16 cellular contexts compared by ENCODE assay signal in genomic region chr4:153036931-153037330, GRCh38.
"Had no signal": no experiment of that assay in that cellular context is flagged by ENCODE, and none has a peak within 500 bp of the region (broad histone marks: within the 10 kb centered on the region; RNA-seq: fewer than 3 reads in every experiment).

No MANE protein-coding gene starts in this region.

- H3K4me1 Mint-ChIP-seq: activated T-helper 17 cell treated with anti-CD3 and anti-CD28 coated beads, Interleukin-2, amount 50 U/mL, for 72 hours; natural killer cell; stimulated activated naive B cell treated with anti-CD40 and anti-IgM and Interleukin-4, amounts not matched to agents 10 μg/mL and 1 μg/mL and 100 μg/mL, for 72 hours had no signal

- H3K36me3 Mint-ChIP-seq: natural killer cell had no signal

- H3K9me3 Mint-ChIP-seq: natural killer cell had no signal

- H3K4me3 Mint-ChIP-seq: activated T-helper 17 cell treated with anti-CD3 and anti-CD28 coated beads, Interleukin-2, amount 50 U/mL, for 72 hours; natural killer cell; stimulated activated naive B cell treated with anti-CD40 and anti-IgM and Interleukin-4, amounts not matched to agents 10 μg/mL and 1 μg/mL and 100 μg/mL, for 72 hours had no signal

- H3K4me1 ChIP-seq: psoas muscle, right lobe of liver had no signal

- H3K4me3 ChIP-seq: psoas muscle, right lobe of liver had no signal

- H3K27me3 ChIP-seq: brain microvascular endothelial cell, right lobe of liver had no signal

- H3K27ac Mint-ChIP-seq: activated T-helper 17 cell treated with anti-CD3 and anti-CD28 coated beads, Interleukin-2, amount 50 U/mL, for 72 hours; natural killer cell; stimulated activated naive B cell treated with anti-CD40 and anti-IgM and Interleukin-4, amounts not matched to agents 10 μg/mL and 1 μg/mL and 100 μg/mL, for 72 hours had no signal

- H3K36me3 ChIP-seq: brain microvascular endothelial cell, right lobe of liver had no signal

- DNase-seq: activated CD4-positive, alpha-beta T cell treated with anti-CD3 and anti-CD28 coated beads, Interleukin-2, amount 50 U/mL, for 1 hour; activated naive CD4-positive, alpha-beta T cell treated with anti-CD3 and anti-CD28 coated beads, Interleukin-2, amount 50 U/mL, for 16 hours; activated T-cell treated with anti-CD3 and anti-CD28 coated beads for 4 hours; amygdala; brain microvascular endothelial cell; glutamatergic neuron; left colon; natural killer cell; nucleus accumbens; psoas muscle; right lobe of liver; stimulated activated CD4-positive, alpha-beta T cell treated with anti-CD3 and anti-CD28 coated beads, Interleukin-2, amount 100 ng/mL, for 24 hours; stimulated activated naive B cell treated with anti-CD40 and anti-IgM and Interleukin-4, amounts not matched to agents 10 μg/mL and 1 μg/mL and 100 μg/mL, for 72 hours; substantia nigra; trophoblast cell had no signal

- H3K27ac ChIP-seq: brain microvascular endothelial cell, psoas muscle, right lobe of liver had no signal

- H3K9me3 ChIP-seq: psoas muscle, right lobe of liver had no signal
